ENCODE assay signal across 9 cellular contexts in genomic region chr2:67846341-67847070, GRCh38.
DNase-seq lines count a peak whose midpoint lies in the region; ATAC-seq and TF ChIP-seq lines count a peak whose summit lies in the region.
"Had no signal": no experiment of that assay in that cellular context is flagged by ENCODE, and none has a peak within 500 bp of the region (broad histone marks: within the 10 kb centered on the region; RNA-seq: fewer than 3 reads in every experiment).

No MANE protein-coding gene starts in this region.

- H3K27me3 ChIP-seq in parathyroid adenoma (ENCODE audit: control insufficient read depth, insufficient read depth, low read length), result no peaks in the 10 kb centered on the region
- H3K27me3 ChIP-seq: BLaER1 treated with 17β-estradiol and CSF1 and Interleukin-3, amounts not matched to agents 10 nM and 100 nM had no signal

- intact Hi-C loops in Right ventricle myocardium superior (cut with DNase I), result loop anchor here (10.0 kb wide), 2 partner anchors 202 to 1262 kb away; no protein-coding TSS in a partner anchor

- no peaks in the 10 kb centered on the region for H3K36me3 Mint-ChIP-seq in activated naive CD8-positive, alpha-beta T cell treated with anti-CD3 and anti-CD28 coated beads, Interleukin-2, amount 50 U/mL, for 24 hours (ENCODE audit: low read depth)

- no peaks in the 10 kb centered on the region for H3K36me3 ChIP-seq in parathyroid adenoma (ENCODE audit: control insufficient read depth, insufficient read depth, low read length)
- H3K36me3 ChIP-seq: BLaER1 treated with 17β-estradiol and CSF1 and Interleukin-3, amounts not matched to agents 10 nM and 100 nM had no signal

- peaks cover 7% of the 10 kb centered on the region for H3K4me1 ChIP-seq in parathyroid adenoma
- H3K4me1 ChIP-seq: BLaER1 treated with 17β-estradiol and CSF1 and Interleukin-3, amounts not matched to agents 10 nM and 100 nM had no signal

- no peak for ATAC-seq in activated naive CD8-positive, alpha-beta T cell treated with anti-CD3 and anti-CD28 coated beads, Interleukin-2, amount 50 U/mL, for 24 hours
- ATAC-seq in Right ventricle myocardium superior (ENCODE audit: poor library complexity), result peak; percentile 95
- ATAC-seq in GM21723 (IDR thresholded peaks at IDR 0.05; ENCODE audit: unreplicated experiment), result no peak

- H3K4me1 Mint-ChIP-seq in activated naive CD8-positive, alpha-beta T cell treated with anti-CD3 and anti-CD28 coated beads, Interleukin-2, amount 50 U/mL, for 24 hours, result no peaks in the 10 kb centered on the region

- peak overlapping the region; percentile 63 for H2AFZ ChIP-seq in parathyroid adenoma

- TF ChIP-seq CTCF in parathyroid adenoma (IDR thresholded peaks at IDR 0.05), result peak; percentile 83

- peak overlapping the region; percentile 30 for H3K4me3 ChIP-seq in parathyroid adenoma (ENCODE audit: low read depth, low read length)
- H3K4me3 ChIP-seq: BLaER1 treated with 17β-estradiol and CSF1 and Interleukin-3, amounts not matched to agents 10 nM and 100 nM had no signal

- no peaks in the 10 kb centered on the region for H3K9me3 Mint-ChIP-seq in activated naive CD8-positive, alpha-beta T cell treated with anti-CD3 and anti-CD28 coated beads, Interleukin-2, amount 50 U/mL, for 24 hours

- H3K27ac ChIP-seq in parathyroid adenoma, result peak overlapping the region; percentile 47
- H3K27ac ChIP-seq: BLaER1 treated with 17β-estradiol and CSF1 and Interleukin-3, amounts not matched to agents 10 nM and 100 nM had no signal

- DNase-seq in SIG-M5 treated with dmso at 0.1 percent for 504 hours (lab: John Stamatoyannopoulos, UW; ENCODE audit: unreplicated experiment), result peak; percentile 59
- no peak for DNase-seq in SIG-M5 (lab: John Stamatoyannopoulos, UW)
- DNase-seq in HT1080 (ENCODE audit: low read depth), result peak; percentile 94
- peak; percentile 95 for DNase-seq in NCI-H82 (lab: John Stamatoyannopoulos, UW)
- DNase-seq in activated naive CD8-positive, alpha-beta T cell treated with anti-CD3 and anti-CD28 coated beads, Interleukin-2, amount 50 U/mL, for 24 hours, result peak; percentile 30
- peak; percentile 70 for DNase-seq in Right ventricle myocardium superior

- H3K9ac ChIP-seq in parathyroid adenoma, result no peak overlapping the region
- H3K9ac ChIP-seq: BLaER1 treated with 17β-estradiol and CSF1 and Interleukin-3, amounts not matched to agents 10 nM and 100 nM had no signal

- H3K79me2 ChIP-seq in parathyroid adenoma, result no peaks in the 10 kb centered on the region

- H3K9me3 ChIP-seq in parathyroid adenoma (ENCODE audit: control insufficient read depth, low read length), result no peaks in the 10 kb centered on the region
- H3K9me3 ChIP-seq: BLaER1 treated with 17β-estradiol and CSF1 and Interleukin-3, amounts not matched to agents 10 nM and 100 nM had no signal

- H3K4me2 ChIP-seq in parathyroid adenoma (ENCODE audit: low read length), result peak overlapping the region; percentile 57
- H3K4me2 ChIP-seq: BLaER1 treated with 17β-estradiol and CSF1 and Interleukin-3, amounts not matched to agents 10 nM and 100 nM had no signal

- no peak overlapping the region for H3K27ac Mint-ChIP-seq in activated naive CD8-positive, alpha-beta T cell treated with anti-CD3 and anti-CD28 coated beads, Interleukin-2, amount 50 U/mL, for 24 hours

- H3K27me3 Mint-ChIP-seq in activated naive CD8-positive, alpha-beta T cell treated with anti-CD3 and anti-CD28 coated beads, Interleukin-2, amount 50 U/mL, for 24 hours, result peaks cover 5% of the 10 kb centered on the region

- no peak overlapping the region for H3K4me3 Mint-ChIP-seq in activated naive CD8-positive, alpha-beta T cell treated with anti-CD3 and anti-CD28 coated beads, Interleukin-2, amount 50 U/mL, for 24 hours
